ENCODE assay signal across 14 cellular contexts in the genomic region with DNA sequence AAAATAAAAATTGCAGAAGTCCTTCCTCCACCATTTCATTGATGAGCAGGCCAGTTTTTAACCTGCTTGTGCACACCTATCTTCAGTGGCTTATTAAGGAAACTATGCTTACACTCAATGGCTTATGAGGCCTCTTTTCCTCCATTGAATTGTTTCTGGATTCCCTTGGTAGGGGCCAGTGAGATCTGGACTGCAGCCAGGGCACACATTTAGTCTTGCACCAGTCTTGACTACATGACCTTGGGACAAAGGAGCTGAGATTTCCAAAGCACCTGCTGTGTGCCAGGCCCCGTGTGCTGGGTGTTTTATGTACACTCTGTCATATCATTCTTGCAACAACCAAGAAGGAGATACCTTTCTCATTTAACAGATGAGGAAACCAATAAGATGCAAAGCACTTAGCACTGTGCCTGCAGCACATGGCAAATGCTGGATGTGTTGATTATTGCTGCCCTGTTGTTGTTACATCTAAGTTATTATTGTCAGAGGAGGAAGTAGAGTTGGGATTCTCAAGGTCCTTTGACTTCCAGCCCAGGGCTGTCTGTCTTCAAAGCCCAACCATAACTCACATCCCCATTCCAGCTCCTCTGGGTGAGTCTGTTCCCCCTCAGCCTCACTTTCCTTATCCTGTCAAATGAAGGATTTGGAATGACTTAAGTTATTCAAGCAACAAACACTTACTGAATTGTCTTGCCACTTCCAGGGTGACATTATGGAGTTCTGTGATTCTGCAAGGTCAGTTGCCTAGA.
"Had no signal": no experiment of that assay in that cellular context is flagged by ENCODE, and none has a peak within 500 bp of the region (broad histone marks: within the 10 kb centered on the region; RNA-seq: fewer than 3 reads in every experiment).

No MANE protein-coding gene starts in this region.

- H3K4me3 ChIP-seq: hepatocyte, thyroid gland, vagina had no signal

- H3K79me2 ChIP-seq: hepatocyte had no signal

- H3K9me3 ChIP-seq: thyroid gland, vagina had no signal

- H3K4me2 ChIP-seq: hepatocyte had no signal

- H3K4me3 Mint-ChIP-seq: activated naive CD4-positive, alpha-beta T cell treated with anti-CD3 and anti-CD28 coated beads, Interleukin-2, amount 10 ng/mL, durations not matched to agents 7 days and 5 days; activated T-cell treated with anti-CD3 and anti-CD28 coated beads, Interleukin-2, amount 50 U/mL, for 24 hours; natural killer cell treated with Interleukin-12 subunit alpha and Interleukin-12 subunit beta and Interleukin-15 and Interleukin-18, amount 100 ng/mL, for 72 hours; T-cell had no signal

- H3K27me3 Mint-ChIP-seq: activated T-cell treated with anti-CD3 and anti-CD28 coated beads, Interleukin-2, amount 50 U/mL, for 24 hours; natural killer cell treated with Interleukin-12 subunit alpha and Interleukin-12 subunit beta and Interleukin-15 and Interleukin-18, amount 100 ng/mL, for 72 hours had no signal

- H3K27ac Mint-ChIP-seq: activated naive CD4-positive, alpha-beta T cell treated with anti-CD3 and anti-CD28 coated beads, Interleukin-2, amount 10 ng/mL, durations not matched to agents 7 days and 5 days; activated T-cell treated with anti-CD3 and anti-CD28 coated beads, Interleukin-2, amount 50 U/mL, for 24 hours; progenitor cell of endocrine pancreas; T-cell had no signal

- H3K4me1 ChIP-seq: thyroid gland, vagina had no signal

- H2AFZ ChIP-seq: hepatocyte had no signal

- DNase-seq: activated CD4-positive, CD25-positive, alpha-beta regulatory T cell treated with anti-CD3 and anti-CD28 coated beads, Interleukin-2, amount 50 U/mL, for 72 hours; activated naive CD4-positive, alpha-beta T cell treated with anti-CD3 and anti-CD28 coated beads, Interleukin-2, amount 10 ng/mL, durations not matched to agents 7 days and 5 days; activated T-cell treated with anti-CD3 and anti-CD28 coated beads, Interleukin-2, amount 50 U/mL, for 24 hours; mesendoderm; occipital lobe; stimulated activated CD4-positive, alpha-beta T cell treated with anti-CD3 and anti-CD28 coated beads, Interleukin-12 subunit alpha, Interleukin-12 subunit beta, amount 100 ng/mL, for 4 hours; stimulated activated CD4-positive, alpha-beta T cell treated with anti-CD3 and anti-CD28 coated beads, Interleukin-2, amount 100 ng/mL, for 24 hours; T-cell; T-helper 9 cell; thyroid gland had no signal

- H3K27me3 ChIP-seq: hepatocyte, thyroid gland, vagina had no signal

- H3K36me3 ChIP-seq: thyroid gland, vagina had no signal

- H3K36me3 Mint-ChIP-seq: activated naive CD4-positive, alpha-beta T cell treated with anti-CD3 and anti-CD28 coated beads, Interleukin-2, amount 10 ng/mL, durations not matched to agents 7 days and 5 days; T-cell had no signal

- H3K9me3 Mint-ChIP-seq: activated naive CD4-positive, alpha-beta T cell treated with anti-CD3 and anti-CD28 coated beads, Interleukin-2, amount 10 ng/mL, durations not matched to agents 7 days and 5 days; activated T-cell treated with anti-CD3 and anti-CD28 coated beads, Interleukin-2, amount 50 U/mL, for 24 hours; natural killer cell treated with Interleukin-12 subunit alpha and Interleukin-12 subunit beta and Interleukin-15 and Interleukin-18, amount 100 ng/mL, for 72 hours had no signal

- ATAC-seq: natural killer cell treated with Interleukin-12 subunit alpha and Interleukin-12 subunit beta and Interleukin-15 and Interleukin-18, amount 100 ng/mL, for 72 hours; T-cell had no signal

- H3K27ac ChIP-seq: hepatocyte, thyroid gland, vagina had no signal

- H3K4me1 Mint-ChIP-seq: T-cell had no signal
